ENCODE assay signal across 28 cellular contexts in the genomic region with DNA sequence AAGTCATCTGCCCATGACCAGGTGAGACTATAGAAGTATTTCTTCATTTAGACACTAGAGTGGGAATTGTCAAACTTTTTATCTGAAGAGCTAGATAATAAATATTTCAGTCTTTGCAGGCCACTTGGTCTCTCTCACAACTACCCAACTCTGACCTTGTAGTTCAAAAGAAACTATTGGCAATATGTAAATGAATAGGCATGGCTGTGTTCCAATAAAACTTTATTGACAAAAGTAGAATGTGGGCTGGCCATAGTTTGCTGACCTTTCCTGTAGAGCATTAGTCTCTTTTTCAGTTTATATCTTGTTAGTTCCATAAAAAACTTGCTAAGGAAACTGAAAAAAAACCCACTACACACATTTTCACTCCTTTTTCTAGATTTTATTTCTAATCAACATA.
"Had no signal": no experiment of that assay in that cellular context is flagged by ENCODE, and none has a peak within 500 bp of the region (broad histone marks: within the 10 kb centered on the region; RNA-seq: fewer than 3 reads in every experiment).

No MANE protein-coding gene starts in this region.

- H3K27ac ChIP-seq: colonic mucosa, coronary artery, dorsolateral prefrontal cortex, epithelial cell of prostate, esophagus muscularis mucosa, esophagus squamous epithelium, foreskin keratinocyte, gastrocnemius medialis, gastroesophageal sphincter, heart left ventricle, heart right ventricle had no signal

- H3K4me3 ChIP-seq: colonic mucosa, coronary artery, dorsolateral prefrontal cortex, esophagus muscularis mucosa, esophagus squamous epithelium, gastrocnemius medialis, gastroesophageal sphincter, heart left ventricle, heart right ventricle had no signal

- DNase-seq: colonic mucosa; cortex of kidney; dermis blood vessel endothelial cell; dorsolateral prefrontal cortex; effector CD4-positive, alpha-beta T cell; effector CD8-positive, alpha-beta T cell; effector memory CD4-positive, alpha-beta T cell; effector memory CD8-positive, alpha-beta T cell; endodermal cell; erythroblast; esophagus squamous epithelium; foreskin fibroblast; foreskin keratinocyte; foreskin melanocyte; gastrocnemius medialis; glutamatergic neuron; head of caudate nucleus; heart left ventricle; heart right ventricle had no signal

- H3K4me1 ChIP-seq: colonic mucosa, esophagus muscularis mucosa, esophagus squamous epithelium, foreskin keratinocyte, gastrocnemius medialis, gastroesophageal sphincter, heart left ventricle, heart right ventricle had no signal

- H3K36me3 ChIP-seq: colonic mucosa, esophagus muscularis mucosa, esophagus squamous epithelium, gastrocnemius medialis, gastroesophageal sphincter, heart left ventricle, heart right ventricle had no signal

- ATAC-seq: effector memory CD8-positive, alpha-beta T cell; esophagus mucosa; foreskin keratinocyte; gastrocnemius medialis; gastroesophageal sphincter; heart left ventricle; heart right ventricle had no signal

- FAIRE-seq: colon, endometrium, endothelial cell of umbilical vein, frontal cortex had no signal

- H3K27me3 ChIP-seq: colonic mucosa, dorsolateral prefrontal cortex, esophagus muscularis mucosa, esophagus squamous epithelium, foreskin keratinocyte, gastrocnemius medialis, gastroesophageal sphincter had no signal

- H3K9me3 ChIP-seq: colonic mucosa, esophagus muscularis mucosa, gastrocnemius medialis, gastroesophageal sphincter, heart left ventricle had no signal
